ENCODE assay signal across 8 cellular contexts in genomic region chr19:53977429-53977990, GRCh38. TPM values are rescaled to one million over a fixed set of nuclear protein-coding genes. Genes with fewer than 3 reads are reported as not detected.
DNase-seq lines count a peak whose midpoint lies in the region; ATAC-seq, FAIRE-seq and TF ChIP-seq lines count a peak whose summit lies in the region.

No MANE protein-coding gene starts in this region.

- DNase-seq in GDM1 (lab: John Stamatoyannopoulos, UW) (peak; percentile 74), NCI-H187 treated with DMSO at 0.1 percent for 48 hours (lab: John Stamatoyannopoulos, UW) (peak; percentile 11), WERI-Rb-1 (peak; percentile 76), bronchial epithelial cell (ENCODE audit: low read depth) (peak; percentile 63), small intestine (peak; percentile 64)

- ATAC-seq in GM18519 (IDR thresholded peaks at IDR 0.05; ENCODE audit: low FRiP score, unreplicated experiment) (no peak), GM18873 (IDR thresholded peaks at IDR 0.05; ENCODE audit: low FRiP score, unreplicated experiment) (no peak)

- H3K27me3 ChIP-seq in WERI-Rb-1 (ENCODE audit: insufficient read depth, low read depth, severe bottlenecking) (peaks cover 44% of the 10 kb centered on the region), bronchial epithelial cell (ENCODE audit: control insufficient read depth, insufficient read depth, low read length) (peaks cover 3% of the 10 kb centered on the region), iPS-20b (ENCODE audit: insufficient read depth, low read length) (peaks cover 12% of the 10 kb centered on the region), small intestine (ENCODE audit: control insufficient read depth in 2 of 2, insufficient read depth in 2 of 2, low read length in 2 of 2) (peaks cover 3 to 26% of the 10 kb centered on the region in 2 donors)

- peak overlapping the region; percentile 34; the same call in 1 of the 2 replicates for H3K9ac ChIP-seq in iPS-20b (ENCODE audit: low read depth, low read length)

- no peak for TF ChIP-seq CTCF in WERI-Rb-1 (IDR thresholded peaks at IDR 0.05; ENCODE audit: low read depth, low read length)
- TF ChIP-seq CTCF in bronchial epithelial cell (IDR thresholded peaks at IDR 0.05; ENCODE audit: insufficient read depth, low read length, severe bottlenecking) = no peak

- H3K27ac ChIP-seq in WERI-Rb-1 (no peak overlapping the region), iPS-20b (ENCODE audit: low read length) (no peak overlapping the region), small intestine (ENCODE audit: low read depth in 1 of 2, low read length in 1 of 2) (no peak overlapping the region)

- FAIRE-seq in bronchial epithelial cell (lab: Jason Lieb, UNC) (no peak), small intestine (lab: Jason Lieb, UNC) (no peak)

- WGBS in small intestine, 3 donors = 3 to 10% (median 7%) methylated on average over 9 of the region's 9 CpGs

- H3K9me3 ChIP-seq in WERI-Rb-1 (ENCODE audit: severe bottlenecking) (peaks cover 3% of the 10 kb centered on the region), iPS-20b (ENCODE audit: insufficient read depth, low read depth, low read length) (no peaks in the 10 kb centered on the region), small intestine (ENCODE audit: control insufficient read depth, low read depth) (peaks cover 3% of the 10 kb centered on the region)

- H3K4me1 ChIP-seq in iPS-20b (ENCODE audit: insufficient read depth, low read length) (peaks cover 3% of the 10 kb centered on the region; the same call in 1 of the 2 replicates), small intestine (ENCODE audit: control insufficient read depth in 2 of 2, insufficient read depth in 1 of 2, low read depth in 1 of 2, low read length in 1 of 2) (peaks cover 0 to 2% of the 10 kb centered on the region in 2 donors)

- H3K36me3 ChIP-seq in WERI-Rb-1 (no peaks in the 10 kb centered on the region), bronchial epithelial cell (ENCODE audit: control insufficient read depth, insufficient read depth, low read length) (no peaks in the 10 kb centered on the region), iPS-20b (ENCODE audit: insufficient read depth, low read depth, low read length) (peaks cover 11% of the 10 kb centered on the region; the same call in 1 of the 2 replicates), small intestine (ENCODE audit: control insufficient read depth in 2 of 2, insufficient read depth in 2 of 2, low read length in 2 of 2) (no peaks in the 10 kb centered on the region)

- H3K4me3 ChIP-seq in WERI-Rb-1 (ENCODE audit: low read depth, low read length) = peak overlapping the region; percentile 43
- no peak overlapping the region for H3K4me3 ChIP-seq in bronchial epithelial cell (ENCODE audit: low read depth, low read length)
- H3K4me3 ChIP-seq in iPS-20b (ENCODE audit: low read length) = peak overlapping the region; percentile 75
- no peak overlapping the region for H3K4me3 ChIP-seq in small intestine (ENCODE audit: low read depth in 1 of 2, low read length in 2 of 2)

RNA-seq across cellular contexts. Expression of gene CACNG6, which starts 13.9 kb away (rescaled TPM):
- total RNA-seq in bronchial epithelial cell = 0.26 TPM in 1 of 2 replicates, not detected in the other
- under 1 TPM in 1 of 3 donors, not detected in 2; 0.06 TPM for polyA plus RNA-seq in small intestine

RNA-seq across cellular contexts. Expression of gene CACNG8, which starts 14.8 kb away (rescaled TPM):
- total RNA-seq in bronchial epithelial cell = not detected in 2 replicates
- polyA plus RNA-seq in small intestine = under 1 TPM in 1 of 3 donors, not detected in 2; 0.12 TPM

Comparison
In these comparisons a context has a peak if more than half of its experiments do, and no peak if none do; other contexts are left out.
1. DNase-seq: peak in every context shown above with its lines; median percentile 76 in WERI-Rb-1; 74 in GDM1; 64 in small intestine; 63 in bronchial epithelial cell; 11 in NCI-H187 treated with DMSO at 0.1 percent for 48 hours.
2. H3K4me3 ChIP-seq: peak in WERI-Rb-1 (single experiment) and iPS-20b (single experiment); none in bronchial epithelial cell (single experiment) and small intestine (0 of 2).